ENCODE assay signal across 24 cellular contexts in genomic region chr11:108085672-108086071, GRCh38.
"Had no signal": no experiment of that assay in that cellular context is flagged by ENCODE, and none has a peak within 500 bp of the region (broad histone marks: within the 10 kb centered on the region; RNA-seq: fewer than 3 reads in every experiment).

No MANE protein-coding gene starts in this region.

- H3K9me3 Mint-ChIP-seq: naive thymus-derived CD4-positive, alpha-beta T cell; natural killer cell treated with Interleukin-12 subunit alpha and Interleukin-12 subunit beta and Interleukin-15 and Interleukin-18, amount 100 ng/mL, for 72 hours; stimulated activated effector memory CD8-positive, alpha-beta T cell treated with anti-CD3 and anti-CD28 coated beads, Interleukin-12 subunit alpha, Interleukin-12 subunit beta, amount 100 ng/mL, for 72 hours; stimulated activated naive CD8-positive, alpha-beta T cell treated with anti-CD3 and anti-CD28 coated beads, Interleukin-15, Interleukin-2, amounts not matched to agents 100 ng/mL and 50 ng/mL, for 24 hours had no signal

- H3K27me3 Mint-ChIP-seq: naive thymus-derived CD4-positive, alpha-beta T cell; natural killer cell treated with Interleukin-12 subunit alpha and Interleukin-12 subunit beta and Interleukin-15 and Interleukin-18, amount 100 ng/mL, for 72 hours; progenitor cell of endocrine pancreas; stimulated activated naive CD8-positive, alpha-beta T cell treated with anti-CD3 and anti-CD28 coated beads, Interleukin-15, Interleukin-2, amounts not matched to agents 100 ng/mL and 50 ng/mL, for 24 hours had no signal

- H3K27me3 ChIP-seq: hepatocyte, ovary, right atrium auricular region, sigmoid colon, spleen, suprapubic skin, tibial artery, upper lobe of right lung had no signal

- ATAC-seq: mucosa of descending colon; naive thymus-derived CD4-positive, alpha-beta T cell; natural killer cell treated with Interleukin-12 subunit alpha and Interleukin-12 subunit beta and Interleukin-15 and Interleukin-18, amount 100 ng/mL, for 72 hours; stimulated activated effector memory CD8-positive, alpha-beta T cell treated with anti-CD3 and anti-CD28 coated beads, Interleukin-12 subunit alpha, Interleukin-12 subunit beta, amount 100 ng/mL, for 72 hours; upper lobe of right lung had no signal

- H3K9me3 ChIP-seq: left ventricle myocardium inferior, mucosa of descending colon, ovary, right atrium auricular region, sigmoid colon, spleen, suprapubic skin, thoracic aorta, tibial artery, upper lobe of right lung had no signal

- DNase-seq: islet precursor cell; left ventricle myocardium inferior; midbrain; mucosa of descending colon; naive thymus-derived CD4-positive, alpha-beta T cell; ovary; sigmoid colon; small intestine; spleen; stimulated activated CD4-positive, alpha-beta T cell treated with anti-CD3 and anti-CD28 coated beads, Interleukin-4, amount 100 ng/mL, for 24 hours; stimulated activated naive CD4-positive, alpha-beta T cell; tibial artery; trophoblast cell; upper lobe of right lung had no signal

- H3K4me3 ChIP-seq: hepatocyte, left ventricle myocardium inferior, lung, mucosa of descending colon, ovary, right atrium auricular region, sigmoid colon, spleen, suprapubic skin, thoracic aorta, tibial artery, upper lobe of right lung had no signal

- FAIRE-seq: small intestine, urothelium cell line had no signal

- H3K4me2 ChIP-seq: hepatocyte had no signal

- H3K36me3 ChIP-seq: ovary, thoracic aorta had no signal

- H3K4me1 ChIP-seq: left ventricle myocardium inferior, right atrium auricular region, sigmoid colon, spleen, suprapubic skin, tibial artery, upper lobe of right lung had no signal

- H3K27ac Mint-ChIP-seq: natural killer cell treated with Interleukin-12 subunit alpha and Interleukin-12 subunit beta and Interleukin-15 and Interleukin-18, amount 100 ng/mL, for 72 hours; progenitor cell of endocrine pancreas; stimulated activated effector memory CD8-positive, alpha-beta T cell treated with anti-CD3 and anti-CD28 coated beads, Interleukin-12 subunit alpha, Interleukin-12 subunit beta, amount 100 ng/mL, for 72 hours; stimulated activated naive CD8-positive, alpha-beta T cell treated with anti-CD3 and anti-CD28 coated beads, Interleukin-15, Interleukin-2, amounts not matched to agents 100 ng/mL and 50 ng/mL, for 24 hours had no signal

- H3K27ac ChIP-seq: hepatocyte, left ventricle myocardium inferior, ovary, right atrium auricular region, sigmoid colon, spleen, suprapubic skin, thoracic aorta, tibial artery, upper lobe of right lung had no signal

- H2AFZ ChIP-seq: hepatocyte had no signal

- H3K4me3 Mint-ChIP-seq: natural killer cell treated with Interleukin-12 subunit alpha and Interleukin-12 subunit beta and Interleukin-15 and Interleukin-18, amount 100 ng/mL, for 72 hours; stimulated activated effector memory CD8-positive, alpha-beta T cell treated with anti-CD3 and anti-CD28 coated beads, Interleukin-12 subunit alpha, Interleukin-12 subunit beta, amount 100 ng/mL, for 72 hours; stimulated activated naive CD8-positive, alpha-beta T cell treated with anti-CD3 and anti-CD28 coated beads, Interleukin-15, Interleukin-2, amounts not matched to agents 100 ng/mL and 50 ng/mL, for 24 hours had no signal
